8 cellular contexts compared by ENCODE assay signal in genomic region chr14:70186826-70187483, GRCh38. TPM values are rescaled to one million over a fixed set of nuclear protein-coding genes. Genes with fewer than 3 reads are reported as not detected.
A peak's percentile ranks its signal among the peaks of the same experiment; 100 is the strongest.
DNase-seq lines count a peak whose midpoint lies in the region; ATAC-seq and TF ChIP-seq lines count a peak whose summit lies in the region.

No MANE protein-coding gene starts in this region.

- H3K27ac Mint-ChIP-seq in activated naive CD4-positive, alpha-beta T cell treated with anti-CD3 and anti-CD28 coated beads for 36 hours: no peak overlapping the region

- no peak for TF ChIP-seq CTCF in WERI-Rb-1 (IDR thresholded peaks at IDR 0.05; ENCODE audit: low read depth, low read length)

- H3K4me1 ChIP-seq in skeletal muscle tissue (ENCODE audit: control insufficient read depth in 3 of 3, insufficient read depth in 3 of 3, low read length in 3 of 3): peaks cover 35 to 80% (median 48%) of the 10 kb centered on the region in 3 donors

- no peaks in the 10 kb centered on the region for H3K9me3 ChIP-seq in WERI-Rb-1 (ENCODE audit: severe bottlenecking)
- no peaks in the 10 kb centered on the region for H3K9me3 ChIP-seq in skeletal muscle tissue (ENCODE audit: control insufficient read depth in 3 of 3, low read length in 3 of 3)

- H3K9me3 Mint-ChIP-seq in activated naive CD4-positive, alpha-beta T cell treated with anti-CD3 and anti-CD28 coated beads for 36 hours: no peaks in the 10 kb centered on the region

- H3K36me3 Mint-ChIP-seq in activated naive CD4-positive, alpha-beta T cell treated with anti-CD3 and anti-CD28 coated beads for 36 hours (ENCODE audit: low read depth): no peaks in the 10 kb centered on the region

- H3K36me3 ChIP-seq in WERI-Rb-1: no peaks in the 10 kb centered on the region
- H3K36me3 ChIP-seq in skeletal muscle tissue (ENCODE audit: control insufficient read depth in 3 of 3, insufficient read depth in 3 of 3, low read length in 3 of 3): no peaks in the 10 kb centered on the region

- H3K27ac ChIP-seq in WERI-Rb-1 (no peak overlapping the region), skeletal muscle tissue (ENCODE audit: low read depth, low read length) (peak overlapping the region; percentile 99)

- H3K4me1 Mint-ChIP-seq in activated naive CD4-positive, alpha-beta T cell treated with anti-CD3 and anti-CD28 coated beads for 36 hours (ENCODE audit: low read depth): peaks cover 14% of the 10 kb centered on the region

- H3K4me3 ChIP-seq in WERI-Rb-1 (ENCODE audit: low read depth, low read length) (peak overlapping the region; percentile 50), skeletal muscle tissue (ENCODE audit: low read length in 3 of 3) (peak overlapping the region; percentile 85 to 98 (median 95))

- DNase-seq in activated naive CD4-positive, alpha-beta T cell treated with anti-CD3 and anti-CD28 coated beads for 36 hours: peak; percentile 35
- no peak for DNase-seq in activated naive CD4-positive, alpha-beta T cell treated with anti-CD3 and anti-CD28 coated beads, Interleukin-2, amount 50 U/mL, for 16 hours
- peak; percentile 21 for DNase-seq in WERI-Rb-1
- DNase-seq in head of caudate nucleus: peak in 34 of 42 donors; percentile 6 to 50 (median 23)

- ATAC-seq in HG02981 (IDR thresholded peaks at IDR 0.05; ENCODE audit: unreplicated experiment): no peak
- ATAC-seq in GM19455 (IDR thresholded peaks at IDR 0.05; ENCODE audit: unreplicated experiment): no peak
- ATAC-seq in GM19023 (IDR thresholded peaks at IDR 0.05; ENCODE audit: unreplicated experiment): no peak

- H3K9ac ChIP-seq in skeletal muscle tissue (ENCODE audit: low read depth in 1 of 3, low read length in 3 of 3): peak overlapping the region; percentile 98 to 99 (median 98)

- H3K27me3 ChIP-seq in WERI-Rb-1 (ENCODE audit: insufficient read depth, low read depth, severe bottlenecking) (peaks cover 71% of the 10 kb centered on the region), skeletal muscle tissue (ENCODE audit: control insufficient read depth in 3 of 3, insufficient read depth in 3 of 3, low read length in 3 of 3) (peaks cover 2 to 12% (median 3%) of the 10 kb centered on the region in 3 donors)

- intact Hi-C loops in activated naive CD4-positive, alpha-beta T cell treated with anti-CD3 and anti-CD28 coated beads for 36 hours (cut with micrococcal nuclease): no loop called here
- intact Hi-C loops in head of caudate nucleus (cut with DNase I): no loop called here

- peaks cover 54% of the 10 kb centered on the region for H3K27me3 Mint-ChIP-seq in activated naive CD4-positive, alpha-beta T cell treated with anti-CD3 and anti-CD28 coated beads for 36 hours (ENCODE audit: low read depth)

- CTCF ChIA-PET in activated naive CD4-positive, alpha-beta T cell treated with anti-CD3 and anti-CD28 coated beads for 36 hours (lab: Charles Lee): interaction anchor here (0.8 kb wide), 1 partner anchor 69 kb away, joined by 3 read pairs; no protein-coding TSS in a partner anchor

- peak overlapping the region; percentile 82 for H3K4me3 Mint-ChIP-seq in activated naive CD4-positive, alpha-beta T cell treated with anti-CD3 and anti-CD28 coated beads for 36 hours

RNA-seq across cellular contexts. Expression of gene SLC8A3, which starts 1.8 kb away (rescaled TPM):
- under 1 TPM; 0.52 to 0.57 TPM for total RNA-seq in activated naive CD4-positive, alpha-beta T cell treated with anti-CD3 and anti-CD28 coated beads for 36 hours
- 13.0 TPM for total RNA-seq in skeletal muscle tissue
